1 cellular context compared by ENCODE assay signal in the genomic region with DNA sequence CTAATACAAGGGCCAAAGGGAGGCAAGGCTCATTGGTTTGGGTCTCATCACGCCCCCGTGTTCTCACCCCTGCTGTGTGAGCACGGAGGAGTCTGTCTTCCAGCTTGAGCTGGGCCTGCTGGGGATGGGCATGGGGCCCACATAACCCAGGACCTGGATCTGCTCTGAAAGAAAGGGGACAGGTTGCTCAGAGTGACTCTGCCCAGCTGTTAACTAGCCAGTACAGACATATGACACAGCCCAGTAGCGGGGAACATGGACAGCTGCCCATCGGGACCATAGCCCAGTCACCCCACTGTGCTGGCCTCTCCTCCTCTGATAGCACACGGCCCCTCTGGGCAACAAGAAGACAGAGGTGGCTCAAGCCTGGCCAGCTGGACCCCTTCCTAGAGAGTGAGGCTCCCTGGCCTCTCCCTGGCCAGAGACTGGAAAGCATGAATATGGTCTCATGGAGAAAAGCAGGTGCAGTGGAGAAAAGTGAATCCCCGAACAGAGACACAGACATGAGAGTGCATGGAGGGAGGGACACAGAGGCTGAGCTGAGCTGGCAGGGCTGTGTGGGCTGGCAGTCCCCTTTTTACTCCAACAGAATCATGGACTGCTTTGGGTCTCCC.
TF ChIP-seq lines count a peak whose summit lies in the region.

No MANE protein-coding gene starts in this region.

TF ChIP-seq in HepG2, 621 proteins besides CTCF, POLR2A, EP300 and RAD21 (continued from another document):
- TF ChIP-seq ARID3A (IDR thresholded peaks at IDR 0.05; ENCODE audit: low read depth, low read length) (no peak), ZFX (CRISPR knock-in tag; IDR thresholded peaks at IDR 0.05; ENCODE audit: low read depth) (no peak), NCOA1 (CRISPR knock-in tag; IDR thresholded peaks at IDR 0.05) (no peak), ZNF256 (CRISPR knock-in tag; conservative IDR thresholded peaks at IDR 0.05) (no peak), CBX1 (IDR thresholded peaks at IDR 0.05; ENCODE audit: low read depth) (no peak), ATF1 (CRISPR knock-in tag; IDR thresholded peaks at IDR 0.05) (no peak), JUNB (CRISPR knock-in tag; IDR thresholded peaks at IDR 0.05; ENCODE audit: borderline replicate concordance) (no peak), ZNF350 (CRISPR knock-in tag; IDR thresholded peaks at IDR 0.05; ENCODE audit: borderline replicate concordance, low read depth) (no peak), GATA4 (IDR thresholded peaks at IDR 0.05; ENCODE audit: borderline replicate concordance, low read depth) (no peak), FOXK1 (CRISPR knock-in tag; IDR thresholded peaks at IDR 0.05; ENCODE audit: borderline replicate concordance, low read depth) (no peak)
- TF ChIP-seq, protein P1, sequence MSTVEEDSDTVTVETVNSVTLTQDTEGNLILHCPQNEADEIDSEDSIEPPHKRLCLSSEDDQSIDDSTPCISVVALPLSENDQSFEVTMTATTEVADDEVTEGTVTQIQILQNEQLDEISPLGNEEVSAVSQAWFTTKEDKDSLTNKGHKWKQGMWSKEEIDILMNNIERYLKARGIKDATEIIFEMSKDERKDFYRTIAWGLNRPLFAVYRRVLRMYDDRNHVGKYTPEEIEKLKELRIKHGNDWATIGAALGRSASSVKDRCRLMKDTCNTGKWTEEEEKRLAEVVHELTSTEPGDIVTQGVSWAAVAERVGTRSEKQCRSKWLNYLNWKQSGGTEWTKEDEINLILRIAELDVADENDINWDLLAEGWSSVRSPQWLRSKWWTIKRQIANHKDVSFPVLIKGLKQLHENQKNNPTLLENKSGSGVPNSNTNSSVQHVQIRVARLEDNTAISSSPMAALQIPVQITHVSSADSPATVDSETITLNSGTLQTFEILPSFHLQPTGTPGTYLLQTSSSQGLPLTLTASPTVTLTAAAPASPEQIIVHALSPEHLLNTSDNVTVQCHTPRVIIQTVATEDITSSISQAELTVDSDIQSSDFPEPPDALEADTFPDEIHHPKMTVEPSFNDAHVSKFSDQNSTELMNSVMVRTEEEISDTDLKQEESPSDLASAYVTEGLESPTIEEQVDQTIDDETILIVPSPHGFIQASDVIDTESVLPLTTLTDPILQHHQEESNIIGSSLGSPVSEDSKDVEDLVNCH (CRISPR knock-in tag; IDR thresholded peaks at IDR 0.05): no peak
